15 cellular contexts compared by ENCODE assay signal in genomic region chr5:154851351-154851750, GRCh38. TPM values are rescaled to one million over a fixed set of nuclear protein-coding genes. Genes with fewer than 3 reads are reported as not detected.
DNase-seq lines count a peak whose midpoint lies in the region; ATAC-seq and TF ChIP-seq lines count a peak whose summit lies in the region.
"Had no signal": no experiment of that assay in that cellular context is flagged by ENCODE, and none has a peak within 500 bp of the region (broad histone marks: within the 10 kb centered on the region; RNA-seq: fewer than 3 reads in every experiment).

No MANE protein-coding gene starts in this region.

- TF ChIP-seq POLR2A in uterus (IDR thresholded peaks at IDR 0.05), result no peak

- no peak for TF ChIP-seq CTCF in cardiac muscle cell (IDR thresholded peaks at IDR 0.05; ENCODE audit: low read depth, low read length)
- no peak for TF ChIP-seq CTCF in parathyroid adenoma (IDR thresholded peaks at IDR 0.05)
- no peak for TF ChIP-seq CTCF in uterus (IDR thresholded peaks at IDR 0.05)

- peaks cover 26% of the 10 kb centered on the region for H3K79me2 ChIP-seq in parathyroid adenoma

- 86% methylated on average over 3 of the region's 3 CpGs for WGBS in right cardiac atrium

- H3K4me1 ChIP-seq in cardiac muscle cell (ENCODE audit: low read depth) (peaks cover 24% of the 10 kb centered on the region), right cardiac atrium (ENCODE audit: control insufficient read depth, insufficient read depth, low read length) (peaks cover 3% of the 10 kb centered on the region), iPS-18a (ENCODE audit: control insufficient read depth, low read depth, low read length) (peaks cover 8% of the 10 kb centered on the region), parathyroid adenoma (peaks cover 28% of the 10 kb centered on the region), uterus (peaks cover 0 to 8% of the 10 kb centered on the region in 2 donors)
- H3K4me1 ChIP-seq: A549 had no signal

- H3K9ac ChIP-seq in iPS-18a (ENCODE audit: low read length) (no peak overlapping the region), parathyroid adenoma (no peak overlapping the region)

- H3K4me3 ChIP-seq in cardiac muscle cell (peak overlapping the region; percentile 55), right cardiac atrium (ENCODE audit: low read length) (no peak overlapping the region), iPS-18a (ENCODE audit: low read length) (peak overlapping the region; percentile 68), parathyroid adenoma (ENCODE audit: low read depth, low read length) (no peak overlapping the region), uterus (no peak overlapping the region)
- H3K4me3 ChIP-seq: A549 had no signal

- H3K27ac ChIP-seq in cardiac muscle cell (peak overlapping the region; percentile 92), right cardiac atrium (ENCODE audit: low read length) (no peak overlapping the region), iPS-18a (ENCODE audit: low read length) (peak overlapping the region; percentile 60), parathyroid adenoma (peak overlapping the region; percentile 87), uterus (peak overlapping the region; percentile 86 to 94)
- H3K27ac ChIP-seq: A549 had no signal

- H3K9me3 ChIP-seq in cardiac muscle cell (ENCODE audit: low read depth) (no peaks in the 10 kb centered on the region), right cardiac atrium (ENCODE audit: control insufficient read depth, low read length) (no peaks in the 10 kb centered on the region), iPS-18a (ENCODE audit: control insufficient read depth, low read depth, low read length) (no peaks in the 10 kb centered on the region), parathyroid adenoma (ENCODE audit: control insufficient read depth, low read length) (no peaks in the 10 kb centered on the region), uterus (no peaks in the 10 kb centered on the region)
- H3K9me3 ChIP-seq: A549 had no signal

- DNase-seq in cardiac muscle cell (ENCODE audit: low read depth in 1 of 2, low spot score in 1 of 2) (no peak), right cardiac atrium (no peak), uterus (no peak), NAMALWA (ENCODE audit: low spot score) (no peak), NCI-H524 treated with DMSO at 0.1 percent for 48 hours (lab: John Stamatoyannopoulos, UW) (no peak)
- DNase-seq: activated CD4-positive, alpha-beta T cell treated with anti-CD3 and anti-CD28 coated beads for 1 hour; activated naive CD8-positive, alpha-beta T cell treated with anti-CD3 and anti-CD28 coated beads, Interleukin-2, amount 50 U/mL, for 24 hours; NCI-H1105; NCI-H510A treated with DMSO at 0.1 percent for 48 hours; stimulated activated CD4-positive, alpha-beta T cell treated with anti-CD3 and anti-CD28 coated beads, Interleukin-1b, Interleukin-23, amount 100 ng/mL, for 48 hours had no signal

- peak overlapping the region; percentile 68 for H2AFZ ChIP-seq in parathyroid adenoma

- intact Hi-C loops in right cardiac atrium (cut with DNase I), result no loop called here
- intact Hi-C loops in uterus (cut with DNase I; ENCODE audit: low total_unique reads), result no loop called here

- H3K4me2 ChIP-seq in parathyroid adenoma (ENCODE audit: low read length), result peak overlapping the region; percentile 83
- H3K4me2 ChIP-seq: A549 had no signal

- ATAC-seq in right cardiac atrium (no peak), GM19455 (IDR thresholded peaks at IDR 0.05; ENCODE audit: unreplicated experiment) (no peak)
- ATAC-seq: A549; activated naive CD8-positive, alpha-beta T cell treated with anti-CD3 and anti-CD28 coated beads, Interleukin-2, amount 50 U/mL, for 24 hours had no signal

- H3K36me3 ChIP-seq in cardiac muscle cell (no peaks in the 10 kb centered on the region), iPS-18a (ENCODE audit: control insufficient read depth, low read depth, low read length) (no peaks in the 10 kb centered on the region), parathyroid adenoma (ENCODE audit: control insufficient read depth, insufficient read depth, low read length) (no peaks in the 10 kb centered on the region), uterus (no peaks in the 10 kb centered on the region)

- H3K27me3 ChIP-seq in cardiac muscle cell (no peaks in the 10 kb centered on the region), right cardiac atrium (ENCODE audit: control insufficient read depth, insufficient read depth) (no peaks in the 10 kb centered on the region), iPS-18a (ENCODE audit: control insufficient read depth, insufficient read depth, low read length) (no peaks in the 10 kb centered on the region), parathyroid adenoma (ENCODE audit: control insufficient read depth, insufficient read depth, low read length) (no peaks in the 10 kb centered on the region), uterus (no peaks in the 10 kb centered on the region)

RNA-seq across cellular contexts. Expression of gene FAXDC2, which starts 0.9 kb away (rescaled TPM):
- total RNA-seq in cardiac muscle cell (22.4 and 39.4 TPM in 2 replicates), right cardiac atrium (10 to 100 TPM; 12.7 to 34.6 (median 29.2) TPM), uterus (100 to 1,000 TPM in 1 of 4 donors, 10 to 100 TPM in 3; 25.8 to 126 (median 29.1) TPM)
- polyA plus RNA-seq in cardiac muscle cell (25.1 and 45.3 TPM in 2 replicates), right cardiac atrium (23.0 TPM)
- total RNA-seq: T-helper 1 cell treated with Interleukin-12 subunit alpha and Interleukin-12 subunit beta and Interleukin-4 antibody, amounts not matched to agents 30 ng/mL and 1 ng/mL, for 36 hours had no signal

RNA-seq across cellular contexts. Expression of gene CNOT8, which starts 7.1 kb away (rescaled TPM):
- total RNA-seq in cardiac muscle cell (45.2 and 55.7 TPM in 2 replicates), right cardiac atrium (10 to 100 TPM; 22.7 to 28.9 (median 27.3) TPM), uterus (10 to 100 TPM; 32.0 to 96.2 (median 54.2) TPM)
- polyA plus RNA-seq in cardiac muscle cell (37.2 and 45.6 TPM in 2 replicates), right cardiac atrium (19.6 TPM)

Comparison
In these comparisons a context has a peak if more than half of its experiments do, and no peak if none do; other contexts are left out.
1. H3K4me3 ChIP-seq: peak in cardiac muscle cell (single experiment) and iPS-18a (single experiment); none in right cardiac atrium (single experiment), parathyroid adenoma (single experiment) and uterus (0 of 2).